8 cellular contexts compared by ENCODE assay signal in genomic region chr14:34301107-34301734, GRCh38.
DNase-seq lines count a peak whose midpoint lies in the region; ATAC-seq, FAIRE-seq and TF ChIP-seq lines count a peak whose summit lies in the region.

No MANE protein-coding gene starts in this region.

- 5% methylated on average over 1 of the region's 1 CpG for WGBS in A549 (ENCODE audit: missing lambda C conversion rate)
- WGBS in sigmoid colon, 2 donors = 4 to 5% methylated on average over 1 of the region's 1 CpG

- H4K20me1 ChIP-seq in SU-DHL-6 (ENCODE audit: low read depth, low read length) = no peaks in the 10 kb centered on the region

- H3K36me3 ChIP-seq in GM06990 (ENCODE audit: control insufficient read depth, insufficient read depth, low read length) (no peaks in the 10 kb centered on the region), SU-DHL-6 (ENCODE audit: low read length) (no peaks in the 10 kb centered on the region), sigmoid colon (no peaks in the 10 kb centered on the region)

- H3K9ac ChIP-seq in SU-DHL-6 (ENCODE audit: low read length) = no peak overlapping the region

- TF ChIP-seq POLR2A in A549 (IDR thresholded peaks at IDR 0.05; ENCODE audit: low read length) = no peak
- TF ChIP-seq POLR2A in sigmoid colon (IDR thresholded peaks at IDR 0.05) = no peak

- H3K9me3 ChIP-seq in A549 = no peaks in the 10 kb centered on the region
- no peaks in the 10 kb centered on the region for H3K9me3 ChIP-seq in SU-DHL-6 (ENCODE audit: insufficient read depth, low read length)
- H3K9me3 ChIP-seq in sigmoid colon = no peaks in the 10 kb centered on the region
- H3K9me3 ChIP-seq in T-helper 17 cell (ENCODE audit: control insufficient read depth, low read length, poor library complexity, severe bottlenecking) = no peaks in the 10 kb centered on the region

- H3K4me2 ChIP-seq in A549 = no peak overlapping the region
- H3K4me2 ChIP-seq in SU-DHL-6 (ENCODE audit: low read depth, low read length, poor library complexity, severe bottlenecking) = no peak overlapping the region

- H3K4me1 Mint-ChIP-seq in T-helper 17 cell = no peaks in the 10 kb centered on the region

- H3K4me3 Mint-ChIP-seq in T-helper 17 cell = no peak overlapping the region

- FAIRE-seq in A549 (lab: Jason Lieb, UNC) = peak; percentile 49

- DNase-seq in A549 (ENCODE audit: low read depth in 1 of 2, low spot score in 1 of 2) (peak; percentile 41 to 59), GM06990 (ENCODE audit: extremely low read depth, insufficient read length) (no peak), NCI-H1105 treated with DMSO at 0.1 percent for 48 hours (lab: John Stamatoyannopoulos, UW) (peak; percentile 63), globus pallidus (ENCODE audit: low spot score) (peak; percentile 72), sigmoid colon (no peak), T-helper 17 cell (no peak)

- no peak overlapping the region for H2AFZ ChIP-seq in SU-DHL-6 (ENCODE audit: low read depth, low read length, severe bottlenecking)

- peaks cover 8% of the 10 kb centered on the region for H3K4me1 ChIP-seq in A549
- peaks cover 0 to 14% (median 7%) of the 10 kb centered on the region in 4 donors for H3K4me1 ChIP-seq in sigmoid colon

- intact Hi-C loops in sigmoid colon (cut with DNase I) = loop anchor here (1.0 to 5.0 kb wide), 2 partner anchors 69 to 462 kb away; no protein-coding TSS in a partner anchor

- H3F3A ChIP-seq in SU-DHL-6 (ENCODE audit: insufficient read depth) = no peaks in the 10 kb centered on the region

- H3K4me3 ChIP-seq in A549 (no peak overlapping the region), GM06990 (replicated peaks; ENCODE audit: low read depth, low read length) (no peak overlapping the region), SU-DHL-6 (ENCODE audit: insufficient read depth, low read length, poor library complexity, severe bottlenecking) (no peak overlapping the region), sigmoid colon (no peak overlapping the region)

- no peaks in the 10 kb centered on the region for H3K36me3 Mint-ChIP-seq in T-helper 17 cell (ENCODE audit: low read depth)

- TF ChIP-seq CTCF in A549 (IDR thresholded peaks at IDR 0.05) (peak; percentile 73), GM06990 (IDR thresholded peaks at IDR 0.05; ENCODE audit: insufficient read depth, low read length, poor library complexity, severe bottlenecking) (peak; percentile 48), SU-DHL-6 (IDR thresholded peaks at IDR 0.05; ENCODE audit: insufficient read depth, low read length, poor library complexity, severe bottlenecking) (peak; percentile 62), sigmoid colon (IDR thresholded peaks at IDR 0.05) (peak; percentile 30 to 57 (median 52))

- no peaks in the 10 kb centered on the region for H3K27me3 ChIP-seq in GM06990 (replicated peaks; ENCODE audit: control insufficient read depth, insufficient read depth, low read length)
- no peaks in the 10 kb centered on the region for H3K27me3 ChIP-seq in SU-DHL-6 (ENCODE audit: low read length)
- no peaks in the 10 kb centered on the region for H3K27me3 ChIP-seq in sigmoid colon

- CTCF ChIA-PET in A549 (lab: Yijun Ruan, JAX) = interaction anchor here (0.6 to 2.7 kb wide), 19 partner anchors 10 to 1726 kb away, joined by 3 to 18 read pairs (median 3); no protein-coding TSS in a partner anchor

- H3K27me3 Mint-ChIP-seq in T-helper 17 cell = peaks cover 44% of the 10 kb centered on the region

- peak; percentile 77 to 79 for TF ChIP-seq RAD21 in A549 (conservative IDR thresholded peaks at IDR 0.05 in 1 of 2, IDR thresholded peaks at IDR 0.05 in 1 of 2)

- no peak for TF ChIP-seq EP300 in A549 (IDR thresholded peaks at IDR 0.05)
- TF ChIP-seq EP300 in sigmoid colon (IDR thresholded peaks at IDR 0.05) = no peak

- H3K27ac Mint-ChIP-seq in T-helper 17 cell = no peak overlapping the region

- H3K27ac ChIP-seq in A549 (no peak overlapping the region), SU-DHL-6 (ENCODE audit: low read depth, low read length) (no peak overlapping the region), sigmoid colon (no peak overlapping the region)

- H3K9me2 ChIP-seq in SU-DHL-6 (replicated peaks; ENCODE audit: insufficient read depth, low read length) = no peaks in the 10 kb centered on the region

- H3K79me2 ChIP-seq in SU-DHL-6 (ENCODE audit: insufficient read depth, low read length) = no peaks in the 10 kb centered on the region

- ATAC-seq in A549 (peak; percentile 71 to 78; a peak in 5 of 6 replicates), GM18861 (IDR thresholded peaks at IDR 0.05; ENCODE audit: unreplicated experiment) (no peak), T-helper 17 cell (no peak)

- POLR2A ChIA-PET in A549 (lab: Yijun Ruan, JAX) = no interaction called here

TF ChIP-seq in A549, 52 proteins besides CTCF, POLR2A, EP300 and RAD21:
- no peak for TF ChIP-seq FOXS1 (CRISPR knock-in tag; IDR thresholded peaks at IDR 0.05)
- TF ChIP-seq ZC3H11A (IDR thresholded peaks at IDR 0.05) = no peak
- TF ChIP-seq GATA3 (IDR thresholded peaks at IDR 0.05; ENCODE audit: borderline replicate concordance) = peak; percentile 49; the same call in 1 of the 2 replicates
- TF ChIP-seq SMC3 (IDR thresholded peaks at IDR 0.05) = peak; percentile 40; the same call in 2 of the 3 replicates
TF ChIP-seq in A549: peak in this region for 2.

Comparison
In these comparisons a context has a peak if more than half of its experiments do, and no peak if none do; other contexts are left out.
1. ATAC-seq: peak in A549 (2 of 2); none in GM18861 (single experiment) and T-helper 17 cell (single experiment).
2. DNase-seq: peak in A549 (2 of 2), NCI-H1105 treated with DMSO at 0.1 percent for 48 hours (single experiment) and globus pallidus (single experiment); none in GM06990 (single experiment), sigmoid colon (single experiment) and T-helper 17 cell (0 of 3).
3. Peak in every context shown above with its lines, with median percentiles within 50 percentile points of each other: CTCF ChIP-seq.